ENCODE assay signal across 8 cellular contexts in genomic region chr9:72362680-72363139, GRCh38. TPM values are rescaled to one million over a fixed set of nuclear protein-coding genes. Genes with fewer than 3 reads are reported as not detected.
DNase-seq lines count a peak whose midpoint lies in the region; ATAC-seq lines count a peak whose summit lies in the region.

No MANE protein-coding gene starts in this region.

- POLR2A ChIA-PET in activated CD4-positive, alpha-beta memory T cell treated with anti-CD3 and anti-CD28 coated beads for 36 hours (lab: Charles Lee), result interaction anchor here (0.5 to 1.6 kb wide), 7 partner anchors 80 to 1944 kb away, joined by 3 to 7 read pairs (median 3); no protein-coding TSS in a partner anchor

- H3K27ac Mint-ChIP-seq in activated CD4-positive, alpha-beta memory T cell treated with anti-CD3 and anti-CD28 coated beads for 36 hours, result peak overlapping the region; percentile 96
- peak overlapping the region; percentile 98 for H3K27ac Mint-ChIP-seq in memory B cell

- H3K4me1 ChIP-seq in endocrine pancreas (ENCODE audit: control insufficient read depth, insufficient read depth, low read length), result peaks cover 42% of the 10 kb centered on the region

- H3K27me3 Mint-ChIP-seq in activated CD4-positive, alpha-beta memory T cell treated with anti-CD3 and anti-CD28 coated beads for 36 hours, result no peaks in the 10 kb centered on the region
- H3K27me3 Mint-ChIP-seq in memory B cell, result no peaks in the 10 kb centered on the region

- CTCF ChIA-PET in activated CD4-positive, alpha-beta memory T cell treated with anti-CD3 and anti-CD28 coated beads for 36 hours (lab: Charles Lee), result interaction anchor here (1.2 to 2.3 kb wide), 6 partner anchors 70 to 229 kb away, joined by 4 to 11 read pairs (median 7); no protein-coding TSS in a partner anchor

- no peaks in the 10 kb centered on the region for H3K9me3 ChIP-seq in endocrine pancreas (ENCODE audit: control insufficient read depth, low read length)

- ATAC-seq in HG02571 (IDR thresholded peaks at IDR 0.05; ENCODE audit: unreplicated experiment), result peak; percentile 34
- peak; percentile 6 for ATAC-seq in memory B cell (ENCODE audit: low read depth)

- intact Hi-C loops in activated CD4-positive, alpha-beta memory T cell treated with anti-CD3 and anti-CD28 coated beads for 36 hours (cut with micrococcal nuclease), result loop anchor here (5.0 to 10.0 kb wide), 4 partner anchors 70 to 1948 kb away; partner anchors contain the start of genes ANXA1 and KLF9

- H3K4me3 Mint-ChIP-seq in activated CD4-positive, alpha-beta memory T cell treated with anti-CD3 and anti-CD28 coated beads for 36 hours, result peak overlapping the region; percentile 84
- H3K4me3 Mint-ChIP-seq in memory B cell, result peak overlapping the region; percentile 77

- peaks cover 33% of the 10 kb centered on the region for H3K36me3 Mint-ChIP-seq in activated CD4-positive, alpha-beta memory T cell treated with anti-CD3 and anti-CD28 coated beads for 36 hours
- H3K36me3 Mint-ChIP-seq in memory B cell, result peaks cover 11% of the 10 kb centered on the region

- H3K9me3 Mint-ChIP-seq in activated CD4-positive, alpha-beta memory T cell treated with anti-CD3 and anti-CD28 coated beads for 36 hours, result no peaks in the 10 kb centered on the region
- H3K9me3 Mint-ChIP-seq in memory B cell, result no peaks in the 10 kb centered on the region

- H3K36me3 ChIP-seq in endocrine pancreas (ENCODE audit: control insufficient read depth, insufficient read depth, low read length), result peaks cover 6% of the 10 kb centered on the region

- H3K9ac ChIP-seq in endocrine pancreas (ENCODE audit: control insufficient read depth, insufficient read depth, low read length), result no peak overlapping the region

- peak overlapping the region; percentile 100 for H3K4me3 ChIP-seq in endocrine pancreas (ENCODE audit: control insufficient read depth, insufficient read depth, low read length)

- H3K4me1 Mint-ChIP-seq in activated CD4-positive, alpha-beta memory T cell treated with anti-CD3 and anti-CD28 coated beads for 36 hours (ENCODE audit: low read depth), result peaks cover 56% of the 10 kb centered on the region
- H3K4me1 Mint-ChIP-seq in memory B cell, result peaks cover 26% of the 10 kb centered on the region

- H3K27me3 ChIP-seq in endocrine pancreas (ENCODE audit: control insufficient read depth, insufficient read depth, low read length), result no peaks in the 10 kb centered on the region

- DNase-seq in NCI-H1417 (lab: John Stamatoyannopoulos, UW) (peak; percentile 2 to 74 (median 26)), NCI-H1417 treated with DMSO at 0.1 percent for 48 hours (lab: John Stamatoyannopoulos, UW) (no peak), NCI-H1694 treated with DMSO at 0.1 percent for 48 hours (lab: John Stamatoyannopoulos, UW) (peak; percentile 41), memory B cell (ENCODE audit: low spot score in 2 of 2) (peak; percentile 11 to 22)
- DNase-seq in activated CD4-positive, alpha-beta memory T cell treated with anti-CD3 and anti-CD28 coated beads for 36 hours, result peak; percentile 71
- peak; percentile 19 for DNase-seq in stimulated activated CD8-positive, alpha-beta memory T cell treated with anti-CD3 and anti-CD28 coated beads, Interleukin-12 subunit alpha, Interleukin-12 subunit beta, amount 100 ng/mL, for 4 hours (ENCODE audit: low read depth)

RNA-seq across cellular contexts. Expression of gene ZFAND5, which starts 2.3 kb away (rescaled TPM):
- total RNA-seq in activated CD4-positive, alpha-beta memory T cell treated with anti-CD3 and anti-CD28 coated beads for 36 hours, result 10 to 100 TPM; 92.4 to 93.8 TPM
